In genomic region chr13:42174344-42175162, GRCh38 we compare ENCODE assay signal across 1 cellular context.
TF ChIP-seq lines count a peak whose summit lies in the region.

No MANE protein-coding gene starts in this region.

TF ChIP-seq in K562, 482 proteins besides CTCF, POLR2A, EP300 and RAD21 (continued from another document and continues in another):
- TF ChIP-seq GTF3C2 (IDR thresholded peaks at IDR 0.05; ENCODE audit: borderline replicate concordance, extremely low read depth, insufficient read length) (no peak), RBM25 (IDR thresholded peaks at IDR 0.05; ENCODE audit: low read depth, low read length, severe bottlenecking) (peak; percentile 76), TBL1XR1 (IDR thresholded peaks at IDR 0.05; ENCODE audit: low read length in 2 of 2) (no peak), SIX5 (IDR thresholded peaks at IDR 0.05; ENCODE audit: borderline replicate concordance in 1 of 2, insufficient read depth in 1 of 2, low read depth in 1 of 2, low read length in 2 of 2) (no peak), MEF2A (IDR thresholded peaks at IDR 0.05; ENCODE audit: control insufficient read depth, low read depth, low read length) (no peak), RBBP5 (IDR thresholded peaks at IDR 0.05; ENCODE audit: borderline replicate concordance, insufficient read depth, low read length, poor library complexity, severe bottlenecking) (no peak), ZNF3 (CRISPR knock-in tag; IDR thresholded peaks at IDR 0.05) (no peak; the same call in 1 of the 2 replicates), OTX1 (CRISPR knock-in tag; IDR thresholded peaks at IDR 0.05) (0 out of 2 replicates have a peak, but pooled peaks have one; percentile 10), ZNF592 (IDR thresholded peaks at IDR 0.05) (peak; percentile 59; the same call in 1 of the 2 replicates), ETS1 (conservative IDR thresholded peaks at IDR 0.05; ENCODE audit: control insufficient read depth, low read depth, low read length) (no peak), ZSCAN29 (IDR thresholded peaks at IDR 0.05) (no peak), THAP7 (CRISPR knock-in tag; IDR thresholded peaks at IDR 0.05) (no peak), CTBP1 (IDR thresholded peaks at IDR 0.05; ENCODE audit: borderline replicate concordance) (peak; percentile 58; the same call in 1 of the 2 replicates), HMGN3 (IDR thresholded peaks at IDR 0.05; ENCODE audit: borderline replicate concordance, extremely low read depth, insufficient read length, low read depth, low read length) (no peak), C11orf30 (IDR thresholded peaks at IDR 0.05; ENCODE audit: low read depth) (0 out of 2 replicates have a peak, but pooled peaks have one; percentile 30), CHD4 (IDR thresholded peaks at IDR 0.05; ENCODE audit: insufficient read depth, insufficient replicate concordance, low read depth, low read length, poor library complexity, severe bottlenecking) (no peak), PKNOX1 (IDR thresholded peaks at IDR 0.05) (no peak), SMARCA5 (IDR thresholded peaks at IDR 0.05) (peak; percentile 92; the same call in 1 of the 2 replicates), MAZ (CRISPR knock-in tag; conservative IDR thresholded peaks at IDR 0.05 in 1 of 2, IDR thresholded peaks at IDR 0.05 in 1 of 2) (peak in 1 of 2 experiments; percentile 15; a peak in 1 of 4 replicates), EP400 (IDR thresholded peaks at IDR 0.05) (peak; percentile 72), SAFB2 (IDR thresholded peaks at IDR 0.05; ENCODE audit: borderline replicate concordance, low read depth, low read length, severe bottlenecking) (no peak), BRD4 (IDR thresholded peaks at IDR 0.05) (peak; percentile 48; the same call in 1 of the 2 replicates), KLF10 (CRISPR knock-in tag; IDR thresholded peaks at IDR 0.05) (no peak), TGIF2 (CRISPR knock-in tag; IDR thresholded peaks at IDR 0.05) (no peak), NUFIP1 (IDR thresholded peaks at IDR 0.05; ENCODE audit: partially characterized antibody) (no peak), GMEB1 (CRISPR knock-in tag; IDR thresholded peaks at IDR 0.05) (no peak), ZKSCAN3 (CRISPR knock-in tag; IDR thresholded peaks at IDR 0.05) (no peak), TOE1 (IDR thresholded peaks at IDR 0.05; ENCODE audit: borderline replicate concordance) (peak; percentile 50; the same call in 1 of the 2 replicates), TOE1 (CRISPR knock-in tag; IDR thresholded peaks at IDR 0.05; ENCODE audit: borderline replicate concordance, low read depth) (no peak), CHD2 (IDR thresholded peaks at IDR 0.05; ENCODE audit: low read depth, low read length) (no peak), BCLAF1 (IDR thresholded peaks at IDR 0.05; ENCODE audit: borderline replicate concordance in 1 of 2, control insufficient read depth in 1 of 2, low read depth in 2 of 2, low read length in 1 of 2) (no peak), CBX1 (IDR thresholded peaks at IDR 0.05; ENCODE audit: low read depth) (peak; percentile 86; the same call in 1 of the 2 replicates), ZNF644 (tag; IDR thresholded peaks at IDR 0.05; ENCODE audit: low read depth) (peak; percentile 88; the same call in 1 of the 2 replicates), RNF2 (IDR thresholded peaks at IDR 0.05) (peak; percentile 73; the same call in 1 of the 2 replicates), ZFPM2 (CRISPR knock-in tag; IDR thresholded peaks at IDR 0.05) (no peak), ADNP (tag; IDR thresholded peaks at IDR 0.05) (0 out of 2 replicates have a peak, but pooled peaks have one; percentile 53), BRF2 (IDR thresholded peaks at IDR 0.05; ENCODE audit: borderline replicate concordance, insufficient read depth, insufficient read length) (no peak), HCFC1 (IDR thresholded peaks at IDR 0.05; ENCODE audit: low read depth, low read length) (no peak), EWSR1 (IDR thresholded peaks at IDR 0.05; ENCODE audit: borderline replicate concordance, low read depth, partially characterized antibody) (no peak)
